ENCODE assay signal across 1 cellular context in genomic region chr1:119783354-119784126, GRCh38.
TF ChIP-seq lines count a peak whose summit lies in the region.

No MANE protein-coding gene starts in this region.

TF ChIP-seq in HepG2, 621 proteins besides CTCF, POLR2A, EP300 and RAD21 (continues in another document):
- TF ChIP-seq GATAD2A (CRISPR knock-in tag; IDR thresholded peaks at IDR 0.05) (peak; percentile 70), LCORL (IDR thresholded peaks at IDR 0.05) (no peak), LCORL (CRISPR knock-in tag; IDR thresholded peaks at IDR 0.05) (0 out of 2 replicates have a peak, but pooled peaks have one; percentile 36), CC2D1A (CRISPR knock-in tag; IDR thresholded peaks at IDR 0.05) (no peak), MLLT10 (CRISPR knock-in tag; IDR thresholded peaks at IDR 0.05) (no peak), FOXK2 (IDR thresholded peaks at IDR 0.05) (no peak), TERF1 (CRISPR knock-in tag; IDR thresholded peaks at IDR 0.05) (no peak), FOXK1 (CRISPR knock-in tag; IDR thresholded peaks at IDR 0.05; ENCODE audit: borderline replicate concordance, low read depth) (peak; percentile 68; the same call in 1 of the 2 replicates), ZHX2 (IDR thresholded peaks at IDR 0.05; ENCODE audit: low read depth) (no peak), ZHX2 (CRISPR knock-in tag; IDR thresholded peaks at IDR 0.05; ENCODE audit: borderline replicate concordance) (no peak), ZBTB14 (CRISPR knock-in tag; IDR thresholded peaks at IDR 0.05) (no peak), REPIN1 (CRISPR knock-in tag; IDR thresholded peaks at IDR 0.05; ENCODE audit: borderline replicate concordance, low read depth) (no peak), FOXP1 (IDR thresholded peaks at IDR 0.05) (no peak), FOXP1 (CRISPR knock-in tag; IDR thresholded peaks at IDR 0.05) (peak; percentile 35; the same call in 1 of the 2 replicates), ZBTB21 (CRISPR knock-in tag; IDR thresholded peaks at IDR 0.05) (peak; percentile 77), ZNF614 (CRISPR knock-in tag; IDR thresholded peaks at IDR 0.05; ENCODE audit: borderline replicate concordance) (no peak), MXD1 (CRISPR knock-in tag; IDR thresholded peaks at IDR 0.05) (no peak), ZC3H4 (CRISPR knock-in tag; IDR thresholded peaks at IDR 0.05; ENCODE audit: borderline replicate concordance) (no peak), NR2F1 (CRISPR knock-in tag; IDR thresholded peaks at IDR 0.05) (peak in 1 of 2 experiments; percentile 17; a peak in 1 of 4 replicates), MAFF (IDR thresholded peaks at IDR 0.05; ENCODE audit: low read depth, low read length) (no peak), ZMYM4 (CRISPR knock-in tag; IDR thresholded peaks at IDR 0.05) (0 out of 2 replicates have a peak, but pooled peaks have one; percentile 26), GMEB2 (CRISPR knock-in tag; IDR thresholded peaks at IDR 0.05; ENCODE audit: low read depth) (no peak), MED8 (CRISPR knock-in tag; IDR thresholded peaks at IDR 0.05; ENCODE audit: insufficient replicate concordance) (no peak), ARID5B (CRISPR knock-in tag; IDR thresholded peaks at IDR 0.05) (peak; percentile 79), ZSCAN5A (CRISPR knock-in tag; IDR thresholded peaks at IDR 0.05; ENCODE audit: borderline replicate concordance) (no peak), IRF1 (CRISPR knock-in tag; IDR thresholded peaks at IDR 0.05; ENCODE audit: low read depth) (no peak), JARID2 (CRISPR knock-in tag; IDR thresholded peaks at IDR 0.05; ENCODE audit: insufficient replicate concordance) (no peak), REST (IDR thresholded peaks at IDR 0.05; ENCODE audit: borderline replicate concordance in 1 of 2, low read depth in 1 of 2, low read length in 2 of 2) (no peak), MTA3 (CRISPR knock-in tag; IDR thresholded peaks at IDR 0.05) (no peak), ZNF687 (CRISPR knock-in tag; IDR thresholded peaks at IDR 0.05) (no peak)
